18 cellular contexts compared by ENCODE assay signal in genomic region chr14:75539165-75539561, GRCh38. TPM values are rescaled to one million over a fixed set of nuclear protein-coding genes. Genes with fewer than 3 reads are reported as not detected.
DNase-seq lines count a peak whose midpoint lies in the region; ATAC-seq and TF ChIP-seq lines count a peak whose summit lies in the region.
"Had no signal": no experiment of that assay in that cellular context is flagged by ENCODE, and none has a peak within 500 bp of the region (broad histone marks: within the 10 kb centered on the region; RNA-seq: fewer than 3 reads in every experiment).

No MANE protein-coding gene starts in this region.

- POLR2A ChIA-PET in HEK293 (lab: Yijun Ruan, JAX), result no interaction called here
- POLR2A ChIA-PET in activated naive CD8-positive, alpha-beta T cell treated with anti-CD3 and anti-CD28 coated beads, Interleukin-2, amount 10 ng/mL, durations not matched to agents 7 days and 5 days (lab: Charles Lee), result interaction anchor here (0.6 kb wide), 2 partner anchors 117 to 200 kb away, joined by 3 read pairs; no protein-coding TSS in a partner anchor

- H3K4me1 Mint-ChIP-seq in activated T-cell treated with anti-CD3 and anti-CD28 coated beads, Interleukin-2, amount 50 U/mL, for 24 hours (ENCODE audit: low read depth), result peaks cover 88% of the 10 kb centered on the region
- peaks cover 55% of the 10 kb centered on the region for H3K4me1 Mint-ChIP-seq in activated naive CD8-positive, alpha-beta T cell treated with anti-CD3 and anti-CD28 coated beads, Interleukin-2, amount 10 ng/mL, durations not matched to agents 7 days and 5 days
- peaks cover 72% of the 10 kb centered on the region for H3K4me1 Mint-ChIP-seq in stimulated activated effector memory CD8-positive, alpha-beta T cell treated with anti-CD3 and anti-CD28 coated beads, Interleukin-12 subunit alpha, Interleukin-12 subunit beta, amount 100 ng/mL, for 72 hours

- H3K9me3 ChIP-seq in HEK293 (ENCODE audit: control insufficient read depth, insufficient read depth, low read depth, low read length) (no peaks in the 10 kb centered on the region), transverse colon (no peaks in the 10 kb centered on the region)
- H3K9me3 ChIP-seq: left lung, testis had no signal

- intact Hi-C loops in transverse colon (cut with DNase I; ENCODE audit: low total_unique reads), result no loop called here

- no peak for DNase-seq in activated T-cell treated with anti-CD3 and anti-CD28 coated beads, Interleukin-2, amount 50 U/mL, for 24 hours
- DNase-seq in activated T-cell treated with anti-CD3 and anti-CD28 coated beads, Interleukin-2, amount 50 U/mL, for 48 hours, result no peak
- DNase-seq in activated naive CD8-positive, alpha-beta T cell treated with anti-CD3 and anti-CD28 coated beads, Interleukin-2, amount 10 ng/mL, durations not matched to agents 7 days and 5 days, result no peak
- no peak for DNase-seq in stimulated activated effector memory CD8-positive, alpha-beta T cell treated with anti-CD3 and anti-CD28 coated beads, Interleukin-12 subunit alpha, Interleukin-12 subunit beta, amount 100 ng/mL, for 72 hours (ENCODE audit: low spot score in 2 of 2)
- DNase-seq in anterior cingulate cortex (lab: John Stamatoyannopoulos, UW) (no peak), transverse colon (no peak)
- DNase-seq: GOT3, left lung, MM.1S, NCI-H2081, NCI-H526 treated with DMSO at 0.1 percent for 48 hours, testis had no signal

- no peaks in the 10 kb centered on the region for H3K9me3 Mint-ChIP-seq in activated T-cell treated with anti-CD3 and anti-CD28 coated beads, Interleukin-2, amount 50 U/mL, for 24 hours
- H3K9me3 Mint-ChIP-seq in activated naive CD8-positive, alpha-beta T cell treated with anti-CD3 and anti-CD28 coated beads, Interleukin-2, amount 10 ng/mL, durations not matched to agents 7 days and 5 days, result no peaks in the 10 kb centered on the region
- no peaks in the 10 kb centered on the region for H3K9me3 Mint-ChIP-seq in stimulated activated effector memory CD8-positive, alpha-beta T cell treated with anti-CD3 and anti-CD28 coated beads, Interleukin-12 subunit alpha, Interleukin-12 subunit beta, amount 100 ng/mL, for 72 hours

- 80 to 81% methylated on average over 2 to 5 of the region's 5 CpGs for WGBS in transverse colon (ENCODE audit: low coverage in 1 of 2), 2 donors

- peak overlapping the region; percentile 99 for H3K27ac Mint-ChIP-seq in activated T-cell treated with anti-CD3 and anti-CD28 coated beads, Interleukin-2, amount 50 U/mL, for 24 hours
- H3K27ac Mint-ChIP-seq in activated naive CD8-positive, alpha-beta T cell treated with anti-CD3 and anti-CD28 coated beads, Interleukin-2, amount 10 ng/mL, durations not matched to agents 7 days and 5 days, result peak overlapping the region; percentile 54
- peak overlapping the region; percentile 97 for H3K27ac Mint-ChIP-seq in stimulated activated effector memory CD8-positive, alpha-beta T cell treated with anti-CD3 and anti-CD28 coated beads, Interleukin-12 subunit alpha, Interleukin-12 subunit beta, amount 100 ng/mL, for 72 hours

- no peaks in the 10 kb centered on the region for H3K27me3 ChIP-seq in transverse colon
- H3K27me3 ChIP-seq: cardiac muscle cell, left lung, testis had no signal

- H3K4me3 ChIP-seq in HEK293 (ENCODE audit: low read depth, low read length) (no peak overlapping the region), transverse colon (no peak overlapping the region)
- H3K4me3 ChIP-seq: cardiac muscle cell, left lung, testis had no signal

- H3K36me3 ChIP-seq in HEK293 (ENCODE audit: control insufficient read depth in 2 of 2, insufficient read depth in 1 of 2, low read length in 2 of 2) (no peaks in the 10 kb centered on the region), transverse colon (no peaks in the 10 kb centered on the region)
- H3K36me3 ChIP-seq: cardiac muscle cell, left lung had no signal

- no peak for ATAC-seq in activated naive CD8-positive, alpha-beta T cell treated with anti-CD3 and anti-CD28 coated beads, Interleukin-2, amount 10 ng/mL, durations not matched to agents 7 days and 5 days (ENCODE audit: low read depth)
- no peak for ATAC-seq in stimulated activated effector memory CD8-positive, alpha-beta T cell treated with anti-CD3 and anti-CD28 coated beads, Interleukin-12 subunit alpha, Interleukin-12 subunit beta, amount 100 ng/mL, for 72 hours
- ATAC-seq in HG03378 (IDR thresholded peaks at IDR 0.05; ENCODE audit: unreplicated experiment), result no peak
- ATAC-seq: left lung, Panc1 had no signal

- TF ChIP-seq CTCF in HEK293 (tag by site-specific recombination; IDR thresholded peaks at IDR 0.05), result no peak
- TF ChIP-seq CTCF in transverse colon (IDR thresholded peaks at IDR 0.05), result no peak

- in situ Hi-C loops in transverse colon (cut with MboI; ENCODE audit: low pct_ligation_motif_present in 1 of 4, low pct_unique_long_range_greater_than_20kb in 1 of 4, low sequenced_read_pairs in 3 of 4), result no loop called here

- no peak for TF ChIP-seq EP300 in transverse colon (IDR thresholded peaks at IDR 0.05; ENCODE audit: low read depth)

- CTCF ChIA-PET in HEK293 (lab: Yijun Ruan, JAX), result interaction anchor here (0.7 to 1.2 kb wide), 3 partner anchors 15 to 38 kb away, joined by 3 read pairs; no protein-coding TSS in a partner anchor

- H3K27ac ChIP-seq in HEK293 (ENCODE audit: extremely low read depth, low read depth, low read length) (no peak overlapping the region), transverse colon (no peak overlapping the region)
- H3K27ac ChIP-seq: cardiac muscle cell, left lung, testis had no signal

- H3K36me3 Mint-ChIP-seq in activated T-cell treated with anti-CD3 and anti-CD28 coated beads, Interleukin-2, amount 50 U/mL, for 24 hours (ENCODE audit: low read depth), result peaks cover 87% of the 10 kb centered on the region
- H3K36me3 Mint-ChIP-seq in activated naive CD8-positive, alpha-beta T cell treated with anti-CD3 and anti-CD28 coated beads, Interleukin-2, amount 10 ng/mL, durations not matched to agents 7 days and 5 days, result peaks cover 19% of the 10 kb centered on the region
- H3K36me3 Mint-ChIP-seq in stimulated activated effector memory CD8-positive, alpha-beta T cell treated with anti-CD3 and anti-CD28 coated beads, Interleukin-12 subunit alpha, Interleukin-12 subunit beta, amount 100 ng/mL, for 72 hours, result peaks cover 100% of the 10 kb centered on the region

- TF ChIP-seq POLR2A in transverse colon (IDR thresholded peaks at IDR 0.05), result no peak

- H3K4me1 ChIP-seq in HEK293 (ENCODE audit: control insufficient read depth, insufficient read depth, low read length) (peaks cover 6% of the 10 kb centered on the region), transverse colon (peaks cover 0 to 30% (median 9%) of the 10 kb centered on the region in 4 donors)

- H3K4me3 Mint-ChIP-seq in activated T-cell treated with anti-CD3 and anti-CD28 coated beads, Interleukin-2, amount 50 U/mL, for 24 hours, result peak overlapping the region; percentile 72
- no peak overlapping the region for H3K4me3 Mint-ChIP-seq in activated naive CD8-positive, alpha-beta T cell treated with anti-CD3 and anti-CD28 coated beads, Interleukin-2, amount 10 ng/mL, durations not matched to agents 7 days and 5 days
- H3K4me3 Mint-ChIP-seq in stimulated activated effector memory CD8-positive, alpha-beta T cell treated with anti-CD3 and anti-CD28 coated beads, Interleukin-12 subunit alpha, Interleukin-12 subunit beta, amount 100 ng/mL, for 72 hours, result peak overlapping the region; percentile 79

- no peaks in the 10 kb centered on the region for H3K27me3 Mint-ChIP-seq in activated T-cell treated with anti-CD3 and anti-CD28 coated beads, Interleukin-2, amount 50 U/mL, for 24 hours
- no peaks in the 10 kb centered on the region for H3K27me3 Mint-ChIP-seq in activated naive CD8-positive, alpha-beta T cell treated with anti-CD3 and anti-CD28 coated beads, Interleukin-2, amount 10 ng/mL, durations not matched to agents 7 days and 5 days

TF ChIP-seq in HEK293, 187 proteins besides CTCF, POLR2A, EP300 and RAD21:
- TF ChIP-seq, protein P1, sequence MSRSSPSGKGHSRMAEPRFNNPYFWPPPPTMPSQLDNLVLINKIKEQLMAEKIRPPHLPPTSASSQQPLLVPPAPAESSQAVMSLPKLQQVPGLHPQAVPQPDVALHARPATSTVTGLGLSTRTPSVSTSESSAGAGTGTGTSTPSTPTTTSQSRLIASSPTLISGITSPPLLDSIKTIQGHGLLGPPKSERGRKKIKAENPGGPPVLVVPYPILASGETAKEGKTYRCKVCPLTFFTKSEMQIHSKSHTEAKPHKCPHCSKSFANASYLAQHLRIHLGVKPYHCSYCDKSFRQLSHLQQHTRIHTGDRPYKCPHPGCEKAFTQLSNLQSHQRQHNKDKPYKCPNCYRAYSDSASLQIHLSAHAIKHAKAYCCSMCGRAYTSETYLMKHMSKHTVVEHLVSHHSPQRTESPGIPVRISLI (tag by site-specific recombination; IDR thresholded peaks at IDR 0.05), result peak; percentile 62; the same call in 1 of the 2 replicates
- TF ChIP-seq ATF2 (tag by site-specific recombination; IDR thresholded peaks at IDR 0.05; ENCODE audit: low read depth), result no peak
- TF ChIP-seq ZNF140 (tag by site-specific recombination; IDR thresholded peaks at IDR 0.05), result no peak
- TF ChIP-seq ZNF175 (tag by site-specific recombination; IDR thresholded peaks at IDR 0.05), result no peak
- no peak for TF ChIP-seq ZNF658 (tag by site-specific recombination; IDR thresholded peaks at IDR 0.05)
TF ChIP-seq in HEK293: peak in this region for 1.

RNA-seq across cellular contexts. Expression of gene BATF, which starts 16.9 kb away (rescaled TPM):
- total RNA-seq in activated naive CD8-positive, alpha-beta T cell treated with anti-CD3 and anti-CD28 coated beads, Interleukin-2, amount 10 ng/mL, durations not matched to agents 7 days and 5 days, result 10 to 100 TPM; 31.3 to 34.1 TPM
- 1 to 10 TPM in 2 of 4 donors, not detected in 2; 2.7 TPM for total RNA-seq in transverse colon
- total RNA-seq: cardiac muscle cell, fibroblast of villous mesenchyme, myocyte had no signal

RNA-seq across cellular contexts. Expression of gene FLVCR2, which starts 39.3 kb away (rescaled TPM):
- 1 to 10 TPM in 1 of 2 experiments, under 1 TPM in 1; 0.74 to 5.0 TPM for total RNA-seq in activated naive CD8-positive, alpha-beta T cell treated with anti-CD3 and anti-CD28 coated beads, Interleukin-2, amount 10 ng/mL, durations not matched to agents 7 days and 5 days
- total RNA-seq in transverse colon, result 10 to 100 TPM in 3 of 4 donors, 1 to 10 TPM in 1; 6.2 to 54.5 (median 45.0) TPM

Comparison
In these comparisons a context has a peak if more than half of its experiments do, and no peak if none do; other contexts are left out.
1. RNA of gene BATF, which starts 16.9 kb away (total RNA-seq): 31.3 to 34.1 TPM in activated naive CD8-positive, alpha-beta T cell treated with anti-CD3 and anti-CD28 coated beads, Interleukin-2, amount 10 ng/mL, durations not matched to agents 7 days and 5 days; 2.7 TPM in transverse colon; every median in the first group is over 4 times any median in the second.
2. Peak in every context shown above with its lines, with median percentiles within 50 percentile points of each other: H3K27ac Mint-ChIP-seq.